Comparison of ENCODE assay signal across 1 cellular context in genomic region chr1:53246261-53247134, GRCh38.
TF ChIP-seq lines count a peak whose summit lies in the region.

No MANE protein-coding gene starts in this region.

TF ChIP-seq in HepG2, 621 proteins besides CTCF, POLR2A, EP300 and RAD21:
- TF ChIP-seq AGO2 (optimal IDR thresholded peaks at IDR 0.05; ENCODE audit: low read depth, low read length) = no peak
- TF ChIP-seq GZF1 (CRISPR knock-in tag; IDR thresholded peaks at IDR 0.05) = no peak
